Comparison of ENCODE assay signal across 10 cellular contexts in the genomic region with DNA sequence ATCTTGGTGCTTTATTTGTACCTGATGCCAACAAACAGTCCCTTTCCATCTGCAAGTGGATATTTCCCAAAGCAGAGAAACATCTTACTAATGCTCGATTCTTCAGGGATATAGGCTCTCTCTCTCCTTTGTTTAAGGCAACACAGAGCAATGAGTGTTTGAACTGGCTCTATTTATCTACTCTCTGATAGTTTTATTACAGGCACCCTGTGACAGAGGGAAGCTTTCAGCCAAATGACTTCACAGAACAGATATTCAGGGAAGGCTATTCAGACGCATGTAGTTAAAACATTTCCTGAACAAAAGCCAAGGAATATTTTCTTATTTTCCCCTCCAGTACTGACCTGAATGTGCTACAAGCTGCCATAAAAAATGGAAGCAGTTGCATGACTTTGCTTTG.
DNase-seq lines count a peak whose midpoint lies in the region; ATAC-seq and TF ChIP-seq lines count a peak whose summit lies in the region.
"Had no signal": no experiment of that assay in that cellular context is flagged by ENCODE, and none has a peak within 500 bp of the region (broad histone marks: within the 10 kb centered on the region; RNA-seq: fewer than 3 reads in every experiment).

No MANE protein-coding gene starts in this region.

- H3K4me3 Mint-ChIP-seq in activated T-helper 2 cell treated with anti-CD3 and anti-CD28 coated beads, Interferon-gamma antibody, Interleukin-2, Interleukin-4, amounts not matched to agents 10 μg/mL and 5 μg/mL and 100 μg/mL, durations not matched to agents 14 hours and 24 hours and 36 hours (ENCODE audit: low read depth), result no peak overlapping the region

- H3K27me3 Mint-ChIP-seq in activated T-helper 2 cell treated with anti-CD3 and anti-CD28 coated beads, Interferon-gamma antibody, Interleukin-2, Interleukin-4, amounts not matched to agents 10 μg/mL and 5 μg/mL and 100 μg/mL, durations not matched to agents 14 hours and 24 hours and 36 hours (ENCODE audit: low read depth), result peaks cover 8% of the 10 kb centered on the region

- H3F3A ChIP-seq in SK-N-SH (replicated peaks; ENCODE audit: insufficient read depth), result peaks cover 17% of the 10 kb centered on the region

- TF ChIP-seq RAD21 in SK-N-SH (IDR thresholded peaks at IDR 0.05; ENCODE audit: low read length), result no peak

- no peaks in the 10 kb centered on the region for H3K4me1 Mint-ChIP-seq in activated T-helper 2 cell treated with anti-CD3 and anti-CD28 coated beads, Interferon-gamma antibody, Interleukin-2, Interleukin-4, amounts not matched to agents 10 μg/mL and 5 μg/mL and 100 μg/mL, durations not matched to agents 14 hours and 24 hours and 36 hours (ENCODE audit: low read depth)

- H3K27ac ChIP-seq in SK-N-SH (ENCODE audit: low read depth in 2 of 2, low read length in 1 of 2) (peak overlapping the region; percentile 91 to 92), transverse colon (peak overlapping the region in 3 of 4 donors; percentile 22 to 49 (median 46))
- H3K27ac ChIP-seq: colonic mucosa had no signal

- peak in 1 of 2 experiments; percentile 39; a peak in 1 of 4 replicates for TF ChIP-seq EP300 in SK-N-SH (IDR thresholded peaks at IDR 0.05; ENCODE audit: borderline replicate concordance in 1 of 2, low read depth in 1 of 2, low read length in 1 of 2)
- TF ChIP-seq EP300 in transverse colon (IDR thresholded peaks at IDR 0.05; ENCODE audit: low read depth), result no peak

- H3K79me2 ChIP-seq in SK-N-SH (ENCODE audit: insufficient read depth), result no peaks in the 10 kb centered on the region

- POLR2A ChIA-PET in SK-N-SH (lab: Yijun Ruan, JAX), result no interaction called here

- no peaks in the 10 kb centered on the region for H3K9me2 ChIP-seq in SK-N-SH

- H3K9me3 ChIP-seq in SK-N-SH (no peaks in the 10 kb centered on the region), transverse colon (no peaks in the 10 kb centered on the region)
- H3K9me3 ChIP-seq: colonic mucosa had no signal

- H4K20me1 ChIP-seq in SK-N-SH (ENCODE audit: insufficient read depth), result no peaks in the 10 kb centered on the region

- no peaks in the 10 kb centered on the region for H3K36me3 Mint-ChIP-seq in activated T-helper 2 cell treated with anti-CD3 and anti-CD28 coated beads, Interferon-gamma antibody, Interleukin-2, Interleukin-4, amounts not matched to agents 10 μg/mL and 5 μg/mL and 100 μg/mL, durations not matched to agents 14 hours and 24 hours and 36 hours (ENCODE audit: low read depth)

- CTCF ChIA-PET in SK-N-SH (lab: Yijun Ruan, JAX), result interaction anchor here (1.1 to 1.3 kb wide), 3 partner anchors 10 to 11 kb away, joined by 3 to 5 read pairs (median 4); no protein-coding TSS in a partner anchor

- H3K4me1 ChIP-seq in SK-N-SH (ENCODE audit: control insufficient read depth in 1 of 2, insufficient read depth in 2 of 2, low read depth in 1 of 2, low read length in 1 of 2) (peaks cover 8 to 41% of the 10 kb centered on the region in 2 experiments; a peak in 3 of 4 replicates), transverse colon (peaks cover 6 to 15% (median 10%) of the 10 kb centered on the region in 4 donors)
- H3K4me1 ChIP-seq: colonic mucosa had no signal

- no peak for TF ChIP-seq POLR2A in transverse colon (IDR thresholded peaks at IDR 0.05)

- peak overlapping the region; percentile 50 for H3K9ac ChIP-seq in SK-N-SH

- H3K27me3 ChIP-seq in SK-N-SH (ENCODE audit: insufficient read depth), result no peaks in the 10 kb centered on the region
- no peaks in the 10 kb centered on the region for H3K27me3 ChIP-seq in transverse colon
- H3K27me3 ChIP-seq: colonic mucosa had no signal

- H3K36me3 ChIP-seq in SK-N-SH (replicated peaks in 1 of 2; ENCODE audit: control insufficient read depth in 1 of 2, insufficient read depth in 2 of 2, low read length in 1 of 2) (no peaks in the 10 kb centered on the region), transverse colon (no peaks in the 10 kb centered on the region)
- H3K36me3 ChIP-seq: colonic mucosa had no signal

- TF ChIP-seq CTCF in SK-N-SH (IDR thresholded peaks at IDR 0.05) (no peak), transverse colon (IDR thresholded peaks at IDR 0.05) (no peak)

- intact Hi-C loops in left ventricle myocardium superior (cut with micrococcal nuclease), result no loop called here
- intact Hi-C loops in transverse colon (cut with DNase I; ENCODE audit: low total_unique reads), result no loop called here
- intact Hi-C loops in activated T-helper 2 cell treated with anti-CD3 and anti-CD28 coated beads, Interferon-gamma antibody, Interleukin-2, Interleukin-4, amounts not matched to agents 10 μg/mL and 5 μg/mL and 100 μg/mL, durations not matched to agents 14 hours and 24 hours and 36 hours (cut with micrococcal nuclease), result no loop called here

- WGBS in SK-N-SH (ENCODE audit: low lambda C conversion rate), result 19% methylated on average over 2 of the region's 2 CpGs
- WGBS in transverse colon (ENCODE audit: low coverage in 1 of 2), 2 donors, result 6 to 23% methylated on average over 2 of the region's 2 CpGs

- peak; percentile 24 to 69 (median 55) for DNase-seq in NCI-H1417 (lab: John Stamatoyannopoulos, UW)
- no peak for DNase-seq in NCI-H1417 treated with DMSO at 0.1 percent for 48 hours (lab: John Stamatoyannopoulos, UW)
- DNase-seq in SK-N-SH, result no peak
- no peak for DNase-seq in left ventricle myocardium superior
- no peak for DNase-seq in transverse colon
- DNase-seq in activated T-cell treated with anti-CD3 and anti-CD28 coated beads, Interleukin-2, amount 50 U/mL, for 48 hours, result no peak
- no peak for DNase-seq in NCI-H146 (lab: John Stamatoyannopoulos, UW)
- no peak for DNase-seq in activated T-helper 2 cell treated with anti-CD3 and anti-CD28 coated beads, Interferon-gamma antibody, Interleukin-2, Interleukin-4, amounts not matched to agents 10 μg/mL and 5 μg/mL and 100 μg/mL, durations not matched to agents 14 hours and 24 hours and 36 hours (ENCODE audit: low spot score)
- DNase-seq: colonic mucosa had no signal

- in situ Hi-C loops in transverse colon (cut with MboI; ENCODE audit: low pct_ligation_motif_present in 1 of 4, low pct_unique_long_range_greater_than_20kb in 1 of 4, low sequenced_read_pairs in 3 of 4), result no loop called here

- H2AFZ ChIP-seq in SK-N-SH (ENCODE audit: low read depth), result peak overlapping the region; percentile 90; the same call in 1 of the 2 replicates

- H3K4me2 ChIP-seq in SK-N-SH, result peak overlapping the region; percentile 68

- peak; percentile 91 for ATAC-seq in left ventricle myocardium superior

- H3K4me3 ChIP-seq in SK-N-SH (ENCODE audit: low read depth in 2 of 2, low read length in 1 of 2), result peak overlapping the region in 1 of 2 experiments; percentile 12; a peak in 1 of 4 replicates
- H3K4me3 ChIP-seq in transverse colon, result no peak overlapping the region
- H3K4me3 ChIP-seq: colonic mucosa, lung had no signal

- no peak overlapping the region for H3K27ac Mint-ChIP-seq in activated T-helper 2 cell treated with anti-CD3 and anti-CD28 coated beads, Interferon-gamma antibody, Interleukin-2, Interleukin-4, amounts not matched to agents 10 μg/mL and 5 μg/mL and 100 μg/mL, durations not matched to agents 14 hours and 24 hours and 36 hours

- no peaks in the 10 kb centered on the region for H3K9me3 Mint-ChIP-seq in activated T-helper 2 cell treated with anti-CD3 and anti-CD28 coated beads, Interferon-gamma antibody, Interleukin-2, Interleukin-4, amounts not matched to agents 10 μg/mL and 5 μg/mL and 100 μg/mL, durations not matched to agents 14 hours and 24 hours and 36 hours

TF ChIP-seq in SK-N-SH, 30 proteins besides CTCF, POLR2A, EP300 and RAD21 (continues in another document):
- no peak for TF ChIP-seq SIN3A (IDR thresholded peaks at IDR 0.05; ENCODE audit: borderline replicate concordance, low read depth, low read length)
- TF ChIP-seq, protein P1, sequence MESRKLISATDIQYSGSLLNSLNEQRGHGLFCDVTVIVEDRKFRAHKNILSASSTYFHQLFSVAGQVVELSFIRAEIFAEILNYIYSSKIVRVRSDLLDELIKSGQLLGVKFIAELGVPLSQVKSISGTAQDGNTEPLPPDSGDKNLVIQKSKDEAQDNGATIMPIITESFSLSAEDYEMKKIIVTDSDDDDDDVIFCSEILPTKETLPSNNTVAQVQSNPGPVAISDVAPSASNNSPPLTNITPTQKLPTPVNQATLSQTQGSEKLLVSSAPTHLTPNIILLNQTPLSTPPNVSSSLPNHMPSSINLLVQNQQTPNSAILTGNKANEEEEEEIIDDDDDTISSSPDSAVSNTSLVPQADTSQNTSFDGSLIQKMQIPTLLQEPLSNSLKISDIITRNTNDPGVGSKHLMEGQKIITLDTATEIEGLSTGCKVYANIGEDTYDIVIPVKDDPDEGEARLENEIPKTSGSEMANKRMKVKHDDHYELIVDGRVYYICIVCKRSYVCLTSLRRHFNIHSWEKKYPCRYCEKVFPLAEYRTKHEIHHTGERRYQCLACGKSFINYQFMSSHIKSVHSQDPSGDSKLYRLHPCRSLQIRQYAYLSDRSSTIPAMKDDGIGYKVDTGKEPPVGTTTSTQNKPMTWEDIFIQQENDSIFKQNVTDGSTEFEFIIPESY (IDR thresholded peaks at IDR 0.05; ENCODE audit: borderline replicate concordance, low read depth), result no peak
- TF ChIP-seq, protein P2, sequence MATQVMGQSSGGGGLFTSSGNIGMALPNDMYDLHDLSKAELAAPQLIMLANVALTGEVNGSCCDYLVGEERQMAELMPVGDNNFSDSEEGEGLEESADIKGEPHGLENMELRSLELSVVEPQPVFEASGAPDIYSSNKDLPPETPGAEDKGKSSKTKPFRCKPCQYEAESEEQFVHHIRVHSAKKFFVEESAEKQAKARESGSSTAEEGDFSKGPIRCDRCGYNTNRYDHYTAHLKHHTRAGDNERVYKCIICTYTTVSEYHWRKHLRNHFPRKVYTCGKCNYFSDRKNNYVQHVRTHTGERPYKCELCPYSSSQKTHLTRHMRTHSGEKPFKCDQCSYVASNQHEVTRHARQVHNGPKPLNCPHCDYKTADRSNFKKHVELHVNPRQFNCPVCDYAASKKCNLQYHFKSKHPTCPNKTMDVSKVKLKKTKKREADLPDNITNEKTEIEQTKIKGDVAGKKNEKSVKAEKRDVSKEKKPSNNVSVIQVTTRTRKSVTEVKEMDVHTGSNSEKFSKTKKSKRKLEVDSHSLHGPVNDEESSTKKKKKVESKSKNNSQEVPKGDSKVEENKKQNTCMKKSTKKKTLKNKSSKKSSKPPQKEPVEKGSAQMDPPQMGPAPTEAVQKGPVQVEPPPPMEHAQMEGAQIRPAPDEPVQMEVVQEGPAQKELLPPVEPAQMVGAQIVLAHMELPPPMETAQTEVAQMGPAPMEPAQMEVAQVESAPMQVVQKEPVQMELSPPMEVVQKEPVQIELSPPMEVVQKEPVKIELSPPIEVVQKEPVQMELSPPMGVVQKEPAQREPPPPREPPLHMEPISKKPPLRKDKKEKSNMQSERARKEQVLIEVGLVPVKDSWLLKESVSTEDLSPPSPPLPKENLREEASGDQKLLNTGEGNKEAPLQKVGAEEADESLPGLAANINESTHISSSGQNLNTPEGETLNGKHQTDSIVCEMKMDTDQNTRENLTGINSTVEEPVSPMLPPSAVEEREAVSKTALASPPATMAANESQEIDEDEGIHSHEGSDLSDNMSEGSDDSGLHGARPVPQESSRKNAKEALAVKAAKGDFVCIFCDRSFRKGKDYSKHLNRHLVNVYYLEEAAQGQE (IDR thresholded peaks at IDR 0.05; ENCODE audit: low read depth, low read length), result no peak

Comparison
In these comparisons a context has a peak if more than half of its experiments do, and no peak if none do; other contexts are left out.
1. DNase-seq: peak in NCI-H1417 (3 of 3); none in NCI-H1417 treated with DMSO at 0.1 percent for 48 hours (single experiment), SK-N-SH (single experiment), left ventricle myocardium superior (single experiment), transverse colon (single experiment), activated T-cell treated with anti-CD3 and anti-CD28 coated beads, Interleukin-2, amount 50 U/mL, for 48 hours (0 of 2), NCI-H146 (single experiment) and activated T-helper 2 cell treated with anti-CD3 and anti-CD28 coated beads, Interferon-gamma antibody, Interleukin-2, Interleukin-4, amounts not matched to agents 10 μg/mL and 5 μg/mL and 100 μg/mL, durations not matched to agents 14 hours and 24 hours and 36 hours (single experiment).